1 cellular context compared by ENCODE assay signal in the genomic region with DNA sequence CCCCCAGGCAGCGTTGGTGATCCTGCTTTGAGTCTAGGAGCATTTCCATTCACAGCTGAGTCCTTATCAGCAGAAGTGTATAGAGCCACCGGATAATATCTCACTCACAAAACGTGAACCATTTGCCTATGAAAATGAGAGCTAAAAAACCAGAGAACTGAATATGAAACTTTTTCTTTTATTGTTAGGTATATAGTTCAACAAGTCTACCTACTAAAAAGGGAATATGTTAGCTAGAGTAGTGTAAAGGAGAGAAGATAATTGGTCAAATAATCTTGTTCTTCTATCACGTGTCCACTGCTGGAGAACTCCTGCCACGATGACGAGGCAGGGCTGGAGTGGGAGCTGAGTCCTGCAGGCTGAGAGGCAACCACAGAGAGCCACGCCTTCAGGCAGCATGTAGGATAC.
TF ChIP-seq lines count a peak whose summit lies in the region.

No MANE protein-coding gene starts in this region.

TF ChIP-seq in GM23338, 12 proteins besides CTCF, POLR2A, EP300 and RAD21 (continued from another document):
- TF ChIP-seq ZNF462 (CRISPR knock-in tag; IDR thresholded peaks at IDR 0.05) (no peak), STAT1 (IDR thresholded peaks at IDR 0.05; ENCODE audit: unreplicated experiment) (no peak), ZNF331 (CRISPR knock-in tag; IDR thresholded peaks at IDR 0.05; ENCODE audit: low read depth) (no peak)
